Comparison of ENCODE assay signal across 9 cellular contexts in genomic region chr18:72762505-72763122, GRCh38.
DNase-seq lines count a peak whose midpoint lies in the region; ATAC-seq and TF ChIP-seq lines count a peak whose summit lies in the region.
"Had no signal": no experiment of that assay in that cellular context is flagged by ENCODE, and none has a peak within 500 bp of the region (broad histone marks: within the 10 kb centered on the region; RNA-seq: fewer than 3 reads in every experiment).

No MANE protein-coding gene starts in this region.

- H3K36me3 Mint-ChIP-seq in T-helper 17 cell (ENCODE audit: low read depth), result no peaks in the 10 kb centered on the region

- DNase-seq in NCI-H2171 treated with DMSO at 0.1 percent for 48 hours (lab: John Stamatoyannopoulos, UW) (peak; percentile 36), NCI-H2171 (lab: John Stamatoyannopoulos, UW) (no peak), HCEC 1CT (peak; percentile 19), NAMALWA (ENCODE audit: low spot score) (peak; percentile 78), SIG-M5 treated with dmso at 0.1 percent for 504 hours (lab: John Stamatoyannopoulos, UW; ENCODE audit: unreplicated experiment) (peak; percentile 71), fibroblast of peridontal ligament (ENCODE audit: extremely low read depth) (peak; percentile 77), prostate gland (ENCODE audit: low spot score) (peak; percentile 21), T-helper 17 cell (no peak)

- no peaks in the 10 kb centered on the region for H3K4me1 ChIP-seq in prostate gland (replicated peaks)

- H3K4me3 Mint-ChIP-seq in T-helper 17 cell, result no peak overlapping the region

- H3K27ac Mint-ChIP-seq in T-helper 17 cell, result no peak overlapping the region

- no peak for TF ChIP-seq POLR2A in prostate gland (IDR thresholded peaks at IDR 0.05)

- intact Hi-C loops in prostate gland (cut with DNase I), result loop anchor here (5.0 kb wide), 2 partner anchors 1080 to 1350 kb away; no protein-coding TSS in a partner anchor

- H3K4me3 ChIP-seq in prostate gland, result no peak overlapping the region
- H3K4me3 ChIP-seq: BLaER1 treated with 17β-estradiol and CSF1 and Interleukin-3, amounts not matched to agents 10 nM and 100 nM had no signal

- no peaks in the 10 kb centered on the region for H3K27me3 Mint-ChIP-seq in T-helper 17 cell

- WGBS in prostate gland, result 15% methylated on average over 5 of the region's 5 CpGs

- H3K9me3 ChIP-seq in prostate gland (no peaks in the 10 kb centered on the region), T-helper 17 cell (ENCODE audit: control insufficient read depth, low read length, poor library complexity, severe bottlenecking) (no peaks in the 10 kb centered on the region)

- peak; percentile 68 to 81 (median 73) for TF ChIP-seq CTCF in prostate gland (IDR thresholded peaks at IDR 0.05)

- no peaks in the 10 kb centered on the region for H3K36me3 ChIP-seq in prostate gland
- H3K36me3 ChIP-seq: BLaER1 treated with 17β-estradiol and CSF1 and Interleukin-3, amounts not matched to agents 10 nM and 100 nM had no signal

- ATAC-seq in T-helper 17 cell, result no peak

- H3K4me1 Mint-ChIP-seq in T-helper 17 cell, result no peaks in the 10 kb centered on the region

- H3K27ac ChIP-seq in prostate gland, result no peak overlapping the region
- H3K27ac ChIP-seq: BLaER1 treated with 17β-estradiol and CSF1 and Interleukin-3, amounts not matched to agents 10 nM and 100 nM had no signal

- no peaks in the 10 kb centered on the region for H3K27me3 ChIP-seq in prostate gland (replicated peaks; ENCODE audit: insufficient read depth)
- H3K27me3 ChIP-seq: BLaER1 treated with 17β-estradiol and CSF1 and Interleukin-3, amounts not matched to agents 10 nM and 100 nM had no signal

Comparison
In these comparisons a context has a peak if more than half of its experiments do, and no peak if none do; other contexts are left out.
1. DNase-seq: peak in NCI-H2171 treated with DMSO at 0.1 percent for 48 hours (single experiment), HCEC 1CT (single experiment), NAMALWA (single experiment), SIG-M5 treated with dmso at 0.1 percent for 504 hours (single experiment), fibroblast of peridontal ligament (single experiment) and prostate gland (single experiment); none in NCI-H2171 (single experiment) and T-helper 17 cell (0 of 3).